Comparison of ENCODE assay signal across 26 cellular contexts in the genomic region with DNA sequence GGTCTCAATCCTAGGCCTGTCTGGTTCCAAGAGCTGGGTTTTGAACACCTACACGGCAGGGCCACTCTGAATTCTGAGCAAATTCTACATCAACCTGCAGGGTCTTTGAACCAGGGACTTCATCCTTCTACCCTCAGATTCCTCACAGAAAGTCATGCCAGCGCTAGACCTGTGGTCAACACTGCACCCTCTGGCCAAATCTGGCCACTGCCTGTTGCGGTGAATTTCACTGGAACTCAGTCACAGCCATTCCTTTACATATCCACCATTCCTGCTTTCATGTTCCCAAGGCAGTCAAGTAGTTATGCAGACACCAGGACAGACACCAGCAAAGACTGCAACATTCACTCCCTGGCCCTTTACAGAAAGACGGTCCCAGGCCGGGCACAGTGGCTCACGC.
DNase-seq lines count a peak whose midpoint lies in the region; ATAC-seq, FAIRE-seq and TF ChIP-seq lines count a peak whose summit lies in the region.
"Had no signal": no experiment of that assay in that cellular context is flagged by ENCODE, and none has a peak within 500 bp of the region (broad histone marks: within the 10 kb centered on the region; RNA-seq: fewer than 3 reads in every experiment).

No MANE protein-coding gene starts in this region.

- in situ Hi-C loops in ACHN (cut with HindIII; ENCODE audit: low pct_ligation_motif_present, low pct_unique_long_range_greater_than_20kb, low sequenced_read_pairs) = no loop called here

- no peaks in the 10 kb centered on the region for H4K20me1 ChIP-seq in astrocyte (ENCODE audit: insufficient read depth, low read length)

- H3K9ac ChIP-seq in astrocyte (ENCODE audit: low read length) = no peak overlapping the region

- no peak overlapping the region for H2AFZ ChIP-seq in astrocyte (ENCODE audit: low read depth, low read length)

- H3K9me3 Mint-ChIP-seq in astrocyte (ENCODE audit: unreplicated experiment) = peaks cover 2% of the 10 kb centered on the region
- H3K9me3 Mint-ChIP-seq in progenitor cell of endocrine pancreas (ENCODE audit: low read depth) = peaks cover 3% of the 10 kb centered on the region

- peaks cover 4% of the 10 kb centered on the region for H3K4me1 Mint-ChIP-seq in astrocyte (ENCODE audit: low read depth, unreplicated experiment)
- H3K4me1 Mint-ChIP-seq in progenitor cell of endocrine pancreas (ENCODE audit: low read depth) = peaks cover 4% of the 10 kb centered on the region
- H3K4me1 Mint-ChIP-seq: CD4-positive, alpha-beta memory T cell; stimulated activated memory B cell treated with anti-CD40 and anti-IgM and Interleukin-4, amounts not matched to agents 10 μg/mL and 1 μg/mL and 100 μg/mL, for 72 hours had no signal

- no peak overlapping the region for H3K27ac Mint-ChIP-seq in astrocyte (ENCODE audit: unreplicated experiment)
- no peak overlapping the region for H3K27ac Mint-ChIP-seq in progenitor cell of endocrine pancreas
- H3K27ac Mint-ChIP-seq: activated CD8-positive, alpha-beta T cell treated with anti-CD3 and anti-CD28 coated beads for 36 hours; activated naive CD4-positive, alpha-beta T cell treated with anti-CD3 and anti-CD28 coated beads for 36 hours; CD4-positive, alpha-beta memory T cell; stimulated activated memory B cell treated with anti-CD40 and anti-IgM and Interleukin-4, amounts not matched to agents 10 μg/mL and 1 μg/mL and 100 μg/mL, for 72 hours had no signal

- H3K4me1 ChIP-seq in HEK293 (ENCODE audit: control insufficient read depth, insufficient read depth, low read length) (no peaks in the 10 kb centered on the region), astrocyte (ENCODE audit: insufficient read depth, low read length) (peaks cover 5% of the 10 kb centered on the region)

- H3K27me3 Mint-ChIP-seq in astrocyte (ENCODE audit: low read depth, unreplicated experiment) (peaks cover 19% of the 10 kb centered on the region), progenitor cell of endocrine pancreas (peaks cover 13% of the 10 kb centered on the region)

- H3K27me3 ChIP-seq in astrocyte (ENCODE audit: insufficient read depth, low read length) = no peaks in the 10 kb centered on the region
- H3K27me3 ChIP-seq: ovary had no signal

- H3K4me2 ChIP-seq in astrocyte (ENCODE audit: low read length) = no peak overlapping the region

- H3K79me2 ChIP-seq in astrocyte (ENCODE audit: insufficient read depth, low read length) = no peaks in the 10 kb centered on the region

- POLR2A ChIA-PET in HEK293 (lab: Yijun Ruan, JAX) = no interaction called here

- H3K4me3 ChIP-seq in HEK293 (ENCODE audit: low read depth, low read length) (no peak overlapping the region), astrocyte (ENCODE audit: insufficient read depth, low read depth, low read length) (no peak overlapping the region), fibroblast of the aortic adventitia (ENCODE audit: low read depth, low read length) (no peak overlapping the region)
- H3K4me3 ChIP-seq: ovary, thoracic aorta had no signal

- H3K36me3 ChIP-seq in HEK293 (ENCODE audit: control insufficient read depth in 2 of 2, insufficient read depth in 1 of 2, low read length in 2 of 2) (no peaks in the 10 kb centered on the region), astrocyte (ENCODE audit: insufficient read depth, low read length) (no peaks in the 10 kb centered on the region)
- H3K36me3 ChIP-seq: ovary, thoracic aorta had no signal

- no peak for TF ChIP-seq CTCF in HEK293 (tag by site-specific recombination; IDR thresholded peaks at IDR 0.05)
- TF ChIP-seq CTCF in astrocyte (IDR thresholded peaks at IDR 0.05; ENCODE audit: insufficient read depth, low read depth, low read length) = peak; percentile 15
- TF ChIP-seq CTCF in fibroblast of the aortic adventitia (IDR thresholded peaks at IDR 0.05; ENCODE audit: insufficient read depth, low read length) = peak; percentile 24
- TF ChIP-seq CTCF in progenitor cell of endocrine pancreas (IDR thresholded peaks at IDR 0.05; ENCODE audit: unreplicated experiment) = peak; percentile 29

- no peak for DNase-seq in astrocyte (ENCODE audit: low read depth)
- no peak for DNase-seq in fibroblast of the aortic adventitia (ENCODE audit: low read depth)
- no peak for DNase-seq in progenitor cell of endocrine pancreas (ENCODE audit: low spot score, unreplicated experiment)
- DNase-seq in NCI-H128 (lab: John Stamatoyannopoulos, UW; ENCODE audit: unreplicated experiment) = no peak
- no peak for DNase-seq in ACHN
- no peak for DNase-seq in activated naive CD4-positive, alpha-beta T cell treated with Interleukin-2 at 50 U/mL for 16 hours
- DNase-seq: activated CD8-positive, alpha-beta T cell treated with anti-CD3 and anti-CD28 coated beads for 36 hours; activated naive CD4-positive, alpha-beta T cell treated with anti-CD3 and anti-CD28 coated beads for 36 hours; activated T-cell treated with anti-CD3 and anti-CD28 coated beads, Interleukin-2, amount 50 U/mL, for 4 hours; aorta; CD4-positive, alpha-beta memory T cell; cortex of kidney; DMS153; GDM1; GOT3; kidney glomerular epithelial cell; NCI-H1105; NCI-H510A; NK-92 treated with Interleukin-12 subunit alpha and Interleukin-12 subunit beta, amount 100 ng/mL, for 24 hours; ovary had no signal

- ATAC-seq in HG03280 (IDR thresholded peaks at IDR 0.05; ENCODE audit: unreplicated experiment) = no peak
- ATAC-seq: activated CD8-positive, alpha-beta T cell treated with anti-CD3 and anti-CD28 coated beads for 36 hours; activated T-cell treated with anti-CD3 and anti-CD28 coated beads, Interleukin-2, amount 50 U/mL, for 4 hours; SK-N-SH treated with all-trans-retinoic acid at 6 μM for 48 hours; stimulated activated memory B cell treated with anti-CD40 and anti-IgM and Interleukin-4, amounts not matched to agents 10 μg/mL and 1 μg/mL and 100 μg/mL, for 72 hours had no signal

- H3K4me3 Mint-ChIP-seq in astrocyte (ENCODE audit: unreplicated experiment) (no peak overlapping the region), progenitor cell of endocrine pancreas (ENCODE audit: low read depth) (no peak overlapping the region)
- H3K4me3 Mint-ChIP-seq: activated CD8-positive, alpha-beta T cell treated with anti-CD3 and anti-CD28 coated beads for 36 hours; activated naive CD4-positive, alpha-beta T cell treated with anti-CD3 and anti-CD28 coated beads for 36 hours; activated T-cell treated with anti-CD3 and anti-CD28 coated beads, Interleukin-2, amount 50 U/mL, for 4 hours; CD4-positive, alpha-beta memory T cell; stimulated activated memory B cell treated with anti-CD40 and anti-IgM and Interleukin-4, amounts not matched to agents 10 μg/mL and 1 μg/mL and 100 μg/mL, for 72 hours had no signal

- no peak for FAIRE-seq in astrocyte (lab: Jason Lieb, UNC)
- FAIRE-seq: frontal cortex had no signal

- CTCF ChIA-PET in HEK293 (lab: Yijun Ruan, JAX) = no interaction called here

- H3K9me3 ChIP-seq in HEK293 (ENCODE audit: control insufficient read depth, insufficient read depth, low read depth, low read length) = no peaks in the 10 kb centered on the region
- no peaks in the 10 kb centered on the region for H3K9me3 ChIP-seq in astrocyte (ENCODE audit: insufficient read depth, low read depth, low read length)
- H3K9me3 ChIP-seq: ovary, thoracic aorta had no signal

- no peak overlapping the region for H3K27ac ChIP-seq in HEK293 (ENCODE audit: extremely low read depth, low read depth, low read length)
- no peak overlapping the region for H3K27ac ChIP-seq in astrocyte (ENCODE audit: low read depth, low read length)
- H3K27ac ChIP-seq: ovary, thoracic aorta had no signal

- no peaks in the 10 kb centered on the region for H3K36me3 Mint-ChIP-seq in astrocyte (ENCODE audit: low read depth, unreplicated experiment)
- H3K36me3 Mint-ChIP-seq in progenitor cell of endocrine pancreas (ENCODE audit: insufficient read depth) = no peaks in the 10 kb centered on the region
- H3K36me3 Mint-ChIP-seq: CD4-positive, alpha-beta memory T cell; stimulated activated memory B cell treated with anti-CD40 and anti-IgM and Interleukin-4, amounts not matched to agents 10 μg/mL and 1 μg/mL and 100 μg/mL, for 72 hours had no signal

TF ChIP-seq in HEK293, 187 proteins besides CTCF, POLR2A, EP300 and RAD21:
- TF ChIP-seq ZNF311 (tag by site-specific recombination; IDR thresholded peaks at IDR 0.05; ENCODE audit: borderline replicate concordance) (no peak), ZNF2 (tag by site-specific recombination; IDR thresholded peaks at IDR 0.05) (peak; percentile 50; the same call in 1 of the 2 replicates), ZNF571 (tag by site-specific recombination; IDR thresholded peaks at IDR 0.05) (no peak)
